18 cellular contexts compared by ENCODE assay signal in the genomic region with DNA sequence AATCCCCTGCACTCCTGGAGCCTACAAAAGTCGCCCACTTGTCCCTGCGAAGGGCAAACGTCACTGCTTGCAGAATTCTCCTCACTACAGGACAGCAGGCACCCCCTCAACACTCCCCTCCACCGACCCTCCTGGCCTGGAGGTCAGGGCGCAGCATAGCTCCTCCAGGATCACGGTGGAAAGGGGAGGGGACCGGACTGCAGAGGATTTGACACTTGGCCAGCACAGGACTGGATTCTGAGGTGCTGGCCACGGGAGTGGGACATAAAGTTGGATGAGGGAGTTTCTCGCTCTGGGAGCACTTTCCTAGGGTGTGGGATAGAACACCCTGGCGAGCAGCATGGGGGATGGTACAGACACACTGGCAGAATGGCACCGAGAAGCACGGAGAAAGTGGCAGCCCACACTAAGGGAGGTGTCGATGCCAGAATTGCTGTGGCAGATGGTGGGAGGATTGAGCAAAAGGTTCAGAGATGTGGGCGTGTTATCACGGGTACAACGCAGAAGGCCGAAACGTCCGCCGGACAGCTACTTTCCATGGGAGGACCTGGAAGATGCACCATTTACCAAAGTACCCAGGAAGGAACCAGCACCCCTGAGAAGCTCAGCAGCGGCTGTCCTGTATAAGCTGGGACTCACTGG. TPM values are rescaled to one million over a fixed set of nuclear protein-coding genes. Genes with fewer than 3 reads are reported as not detected.
A peak's percentile ranks its signal among the peaks of the same experiment; 100 is the strongest.
DNase-seq lines count a peak whose midpoint lies in the region; ATAC-seq and TF ChIP-seq lines count a peak whose summit lies in the region.
"Had no signal": no experiment of that assay in that cellular context is flagged by ENCODE, and none has a peak within 500 bp of the region (broad histone marks: within the 10 kb centered on the region; RNA-seq: fewer than 3 reads in every experiment).

No MANE protein-coding gene starts in this region.

- H3K27me3 ChIP-seq in WERI-Rb-1 (ENCODE audit: insufficient read depth, low read depth, severe bottlenecking) = no peaks in the 10 kb centered on the region
- no peaks in the 10 kb centered on the region for H3K27me3 ChIP-seq in spleen (replicated peaks in 1 of 7)

- DNase-seq in Right ventricle myocardium inferior (ENCODE audit: missing footprints) (peak; percentile 15), left ventricle myocardium superior (no peak), WERI-Rb-1 (peak; percentile 29), mucosa of descending colon (peak in 2 of 3 donors; percentile 7 to 20), spleen (peak; percentile 57), SKM-1 (lab: John Stamatoyannopoulos, UW; ENCODE audit: unreplicated experiment) (no peak)
- DNase-seq: CD4-positive, CD25-positive, alpha-beta regulatory T cell; DMS153; KG1; NCI-H1417 treated with DMSO at 0.1 percent for 48 hours; NCI-H2029; NCI-H2171 treated with DMSO at 0.1 percent for 48 hours; NCI-H446 treated with DMSO at 0.1 percent for 48 hours; RPMI8226 had no signal

- H3K4me3 ChIP-seq in WERI-Rb-1 (ENCODE audit: low read depth, low read length) (no peak overlapping the region), mucosa of descending colon (no peak overlapping the region), spleen (no peak overlapping the region)

- H3K4me1 ChIP-seq in mucosa of descending colon (ENCODE audit: low read depth) (no peaks in the 10 kb centered on the region), spleen (no peaks in the 10 kb centered on the region)

- H3K9me3 ChIP-seq in WERI-Rb-1 (ENCODE audit: severe bottlenecking) (no peaks in the 10 kb centered on the region), mucosa of descending colon (no peaks in the 10 kb centered on the region), spleen (no peaks in the 10 kb centered on the region)
- H3K9me3 ChIP-seq: Caco-2 had no signal

- intact Hi-C loops in Right ventricle myocardium inferior (cut with DNase I) (no loop called here), left ventricle myocardium superior (cut with micrococcal nuclease) (no loop called here), mucosa of descending colon (cut with DNase I, micrococcal nuclease) (no loop called here), spleen (cut with DNase I; ENCODE audit: low total_unique reads) (no loop called here)

- TF ChIP-seq POLR2A in spleen (IDR thresholded peaks at IDR 0.05) = no peak

- 89 to 92% (median 91%) methylated on average over 21 of the region's 21 CpGs for WGBS in spleen, 5 donors

- H3K27ac ChIP-seq in WERI-Rb-1 (no peak overlapping the region), spleen (no peak overlapping the region)

- H3K36me3 ChIP-seq in WERI-Rb-1 (no peaks in the 10 kb centered on the region), mucosa of descending colon (ENCODE audit: low read depth) (no peaks in the 10 kb centered on the region), spleen (no peaks in the 10 kb centered on the region)

- no peak for TF ChIP-seq CTCF in WERI-Rb-1 (IDR thresholded peaks at IDR 0.05; ENCODE audit: low read depth, low read length)
- TF ChIP-seq CTCF in mucosa of descending colon (IDR thresholded peaks at IDR 0.05) = no peak
- TF ChIP-seq CTCF in spleen (IDR thresholded peaks at IDR 0.05 in 8 of 11, conservative IDR thresholded peaks at IDR 0.05 in 3 of 11) = no peak

- no peak for ATAC-seq in Right ventricle myocardium inferior
- no peak for ATAC-seq in left ventricle myocardium superior
- no peak for ATAC-seq in mucosa of descending colon
- no peak for ATAC-seq in HG02588 (IDR thresholded peaks at IDR 0.05; ENCODE audit: unreplicated experiment)
- no peak for ATAC-seq in HG03175 (IDR thresholded peaks at IDR 0.05; ENCODE audit: unreplicated experiment)

RNA-seq across cellular contexts. Expression of gene DIO3, which starts 51.4 kb away (rescaled TPM):
- total RNA-seq in Right ventricle myocardium inferior = 0.24 TPM
- total RNA-seq in left ventricle myocardium superior = 0.15 TPM
- total RNA-seq in mucosa of descending colon = 1 to 10 TPM; 1.8 to 2.5 (median 1.9) TPM
- 1 to 10 TPM in 1 of 7 donors, under 1 TPM in 4, not detected in 2; 0.20 to 1.3 (median 0.36) TPM for total RNA-seq in spleen
- under 1 TPM; 0.04 to 0.46 (median 0.42) TPM for polyA plus RNA-seq in spleen
- total RNA-seq: A673; CD4-positive, CD25-positive, alpha-beta regulatory T cell had no signal
- polyA plus RNA-seq: CD4-positive, CD25-positive, alpha-beta regulatory T cell had no signal

Comparison
In these comparisons a context has a peak if more than half of its experiments do, and no peak if none do; other contexts are left out.
1. DNase-seq: peak in Right ventricle myocardium inferior (single experiment), WERI-Rb-1 (single experiment), mucosa of descending colon (2 of 3) and spleen (single experiment); none in left ventricle myocardium superior (single experiment) and SKM-1 (single experiment).